Comparison of ENCODE assay signal across 8 cellular contexts in the genomic region with DNA sequence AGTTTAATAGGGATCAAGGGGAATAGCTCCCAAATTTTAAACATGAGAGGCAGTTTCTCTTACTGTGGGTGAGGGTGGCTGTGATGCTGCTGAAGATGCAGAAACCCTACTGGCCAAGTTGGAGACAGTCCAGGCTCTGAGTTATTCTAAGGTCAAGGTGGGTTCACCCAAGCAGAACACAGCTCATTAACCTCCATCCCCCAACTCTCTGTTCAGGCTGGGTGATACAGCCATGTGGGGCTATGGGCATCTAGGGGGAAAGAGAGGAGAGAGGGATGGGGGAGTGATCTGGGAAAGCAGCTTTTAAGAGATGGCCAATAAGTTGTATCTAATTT. TPM values are rescaled to one million over a fixed set of nuclear protein-coding genes. Genes with fewer than 3 reads are reported as not detected.
A peak's percentile ranks its signal among the peaks of the same experiment; 100 is the strongest.
DNase-seq lines count a peak whose midpoint lies in the region; ATAC-seq and TF ChIP-seq lines count a peak whose summit lies in the region.

No MANE protein-coding gene starts in this region.

- no peak overlapping the region for H3K4me3 ChIP-seq in mesodermal cell (ENCODE audit: extremely low read depth, insufficient read depth, low read length, poor library complexity, severe bottlenecking)

- H3K4me3 Mint-ChIP-seq in progenitor cell of endocrine pancreas (ENCODE audit: low read depth) = no peak overlapping the region

- no peak overlapping the region for H3K27ac Mint-ChIP-seq in progenitor cell of endocrine pancreas

- ATAC-seq in GM21737 (IDR thresholded peaks at IDR 0.05; ENCODE audit: unreplicated experiment) = peak; percentile 71

- DNase-seq in NAMALWA (ENCODE audit: low spot score) = peak; percentile 43
- DNase-seq in HEK293T (ENCODE audit: extremely low spot score) = no peak
- DNase-seq in activated gamma-delta T cell treated with Interleukin-2 at 50 U/mL for 16 hours = no peak
- no peak for DNase-seq in NCI-H1417 treated with DMSO at 0.1 percent for 48 hours (lab: John Stamatoyannopoulos, UW)
- DNase-seq in progenitor cell of endocrine pancreas (ENCODE audit: low spot score, unreplicated experiment) = no peak

- H3K4me1 ChIP-seq in mesodermal cell (ENCODE audit: control insufficient read depth, insufficient read depth, low read length, poor library complexity, severe bottlenecking) = peaks cover 25% of the 10 kb centered on the region

- no peaks in the 10 kb centered on the region for H3K36me3 ChIP-seq in mesodermal cell (ENCODE audit: control insufficient read depth, insufficient read depth, low read length)

- H3K36me3 Mint-ChIP-seq in progenitor cell of endocrine pancreas (ENCODE audit: insufficient read depth) = no peaks in the 10 kb centered on the region

- peaks cover 16% of the 10 kb centered on the region for H3K4me1 Mint-ChIP-seq in progenitor cell of endocrine pancreas (ENCODE audit: low read depth)

- peak; percentile 42 for TF ChIP-seq CTCF in GM12873 (IDR thresholded peaks at IDR 0.05; ENCODE audit: insufficient read depth, low read depth, low read length, missing control alignments)
- no peak for TF ChIP-seq CTCF in progenitor cell of endocrine pancreas (IDR thresholded peaks at IDR 0.05; ENCODE audit: unreplicated experiment)

- peak overlapping the region; percentile 69 for H3K27ac ChIP-seq in mesodermal cell (ENCODE audit: low read depth, low read length, severe bottlenecking)

- CTCF ChIA-PET in HEK293T (lab: Yijun Ruan, JAX) = interaction anchor here (0.6 to 1.6 kb wide), 10 partner anchors 9 to 388 kb away, joined by 3 to 5 read pairs (median 3); no protein-coding TSS in a partner anchor

- no peaks in the 10 kb centered on the region for H3K9me3 Mint-ChIP-seq in progenitor cell of endocrine pancreas (ENCODE audit: low read depth)

- POLR2A ChIA-PET in HEK293T (lab: Yijun Ruan, JAX) = interaction anchor here (2.0 kb wide), 1 partner anchor 176 kb away, joined by 8 read pairs; the partner anchor contains the start of gene EFHC1

- H3K27me3 Mint-ChIP-seq in progenitor cell of endocrine pancreas = no peaks in the 10 kb centered on the region

- no peaks in the 10 kb centered on the region for H3K9me3 ChIP-seq in mesodermal cell (ENCODE audit: control insufficient read depth, low read length)

TF ChIP-seq in HEK293T, 16 proteins besides CTCF, POLR2A, EP300 and RAD21:
- TF ChIP-seq ELF4 (IDR thresholded peaks at IDR 0.05) = no peak
- no peak for TF ChIP-seq BHLHE40 (IDR thresholded peaks at IDR 0.05; ENCODE audit: borderline replicate concordance)
- TF ChIP-seq HDGF (IDR thresholded peaks at IDR 0.05; ENCODE audit: borderline replicate concordance) = no peak
- no peak for TF ChIP-seq L3MBTL2 (conservative IDR thresholded peaks at IDR 0.05)
- no peak for TF ChIP-seq SUZ12 (IDR thresholded peaks at IDR 0.05)
- no peak for TF ChIP-seq CTBP1 (IDR thresholded peaks at IDR 0.05; ENCODE audit: borderline replicate concordance)
- TF ChIP-seq ZNF384 (IDR thresholded peaks at IDR 0.05) = no peak
- no peak for TF ChIP-seq ARNT (IDR thresholded peaks at IDR 0.05)

RNA-seq across cellular contexts. Expression of gene TRAM2, which starts 18.9 kb away (rescaled TPM):
- polyA plus RNA-seq in mesodermal cell (2013, experiment 1 of 2) = 19.4 TPM
- polyA plus RNA-seq in mesodermal cell (2013, experiment 2 of 2) = 16.0 TPM
- total RNA-seq in progenitor cell of endocrine pancreas = 18.6 and 19.9 TPM in 2 replicates
